ENCODE assay signal across 9 cellular contexts in the genomic region with DNA sequence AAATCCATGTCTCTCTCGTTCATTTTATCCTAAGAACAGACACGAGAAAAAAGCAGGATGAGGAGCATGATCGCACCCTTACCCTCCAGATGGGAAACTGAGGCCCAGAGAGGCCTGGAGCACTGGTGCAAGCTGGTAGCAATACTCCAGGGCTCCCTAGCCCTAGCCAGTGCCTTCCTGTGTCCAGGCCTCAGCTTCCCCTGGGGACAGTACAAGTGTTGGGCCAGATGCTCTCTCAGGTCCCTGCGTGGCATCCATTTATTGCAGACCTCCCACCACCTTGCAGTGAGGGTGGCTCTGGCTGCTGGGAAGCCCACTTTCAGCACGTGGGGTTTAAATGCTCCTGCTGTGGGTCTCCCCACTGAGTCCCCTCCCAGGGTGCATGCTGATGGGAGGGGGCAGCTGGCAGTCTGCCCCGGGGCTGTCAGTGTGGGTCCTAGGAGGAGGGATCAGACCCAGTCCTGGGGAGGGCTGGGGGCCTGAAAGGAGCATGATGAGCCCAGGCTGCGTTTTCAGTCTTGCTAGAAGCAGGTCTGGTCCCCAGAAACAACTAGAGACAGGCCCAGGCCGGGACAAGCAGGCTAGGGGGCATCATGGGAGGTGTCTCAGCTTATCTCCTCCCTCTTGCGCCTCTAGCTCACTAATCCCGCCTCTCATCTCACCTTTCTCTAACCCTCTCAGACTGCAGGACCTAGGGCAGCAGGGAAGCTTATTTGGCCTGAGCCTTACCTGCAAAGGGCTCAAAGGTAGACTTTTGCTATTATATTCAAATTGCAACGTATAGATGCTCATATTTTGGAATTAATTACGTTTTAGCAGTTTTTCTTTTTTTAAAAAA. TPM values are rescaled to one million over a fixed set of nuclear protein-coding genes. Genes with fewer than 3 reads are reported as not detected.
DNase-seq lines count a peak whose midpoint lies in the region; ATAC-seq, FAIRE-seq and TF ChIP-seq lines count a peak whose summit lies in the region.
"Had no signal": no experiment of that assay in that cellular context is flagged by ENCODE, and none has a peak within 500 bp of the region (broad histone marks: within the 10 kb centered on the region; RNA-seq: fewer than 3 reads in every experiment).

No MANE protein-coding gene starts in this region.

- H3K4me3 Mint-ChIP-seq in activated CD4-positive, alpha-beta T cell treated with anti-CD3 and anti-CD28 coated beads, Interleukin-2, amount 10 ng/mL, durations not matched to agents 24 days and 14 days = peak overlapping the region; percentile 93
- peak overlapping the region; percentile 84 for H3K4me3 Mint-ChIP-seq in stimulated activated memory B cell treated with anti-CD40 and anti-IgM and Interleukin-4, amounts not matched to agents 10 μg/mL and 1 μg/mL and 100 μg/mL, for 72 hours

- H3K27ac Mint-ChIP-seq in activated CD4-positive, alpha-beta T cell treated with anti-CD3 and anti-CD28 coated beads, Interleukin-2, amount 10 ng/mL, durations not matched to agents 24 days and 14 days = peak overlapping the region; percentile 53
- peak overlapping the region; percentile 92 for H3K27ac Mint-ChIP-seq in stimulated activated memory B cell treated with anti-CD40 and anti-IgM and Interleukin-4, amounts not matched to agents 10 μg/mL and 1 μg/mL and 100 μg/mL, for 72 hours

- no peak for TF ChIP-seq CTCF in foreskin keratinocyte (conservative IDR thresholded peaks at IDR 0.05)

- H3K27me3 Mint-ChIP-seq in activated CD4-positive, alpha-beta T cell treated with anti-CD3 and anti-CD28 coated beads, Interleukin-2, amount 10 ng/mL, durations not matched to agents 24 days and 14 days = no peaks in the 10 kb centered on the region
- no peaks in the 10 kb centered on the region for H3K27me3 Mint-ChIP-seq in stimulated activated memory B cell treated with anti-CD40 and anti-IgM and Interleukin-4, amounts not matched to agents 10 μg/mL and 1 μg/mL and 100 μg/mL, for 72 hours

- H3K27ac ChIP-seq in SJCRH30 (no peak overlapping the region; the same call in 1 of the 2 replicates), foreskin keratinocyte (no peak overlapping the region)

- H3K36me3 Mint-ChIP-seq in activated CD4-positive, alpha-beta T cell treated with anti-CD3 and anti-CD28 coated beads, Interleukin-2, amount 10 ng/mL, durations not matched to agents 24 days and 14 days (ENCODE audit: low read depth) = peaks cover 31% of the 10 kb centered on the region
- peaks cover 28% of the 10 kb centered on the region for H3K36me3 Mint-ChIP-seq in stimulated activated memory B cell treated with anti-CD40 and anti-IgM and Interleukin-4, amounts not matched to agents 10 μg/mL and 1 μg/mL and 100 μg/mL, for 72 hours

- peaks cover 47% of the 10 kb centered on the region for H3K4me1 Mint-ChIP-seq in activated CD4-positive, alpha-beta T cell treated with anti-CD3 and anti-CD28 coated beads, Interleukin-2, amount 10 ng/mL, durations not matched to agents 24 days and 14 days
- H3K4me1 Mint-ChIP-seq in stimulated activated memory B cell treated with anti-CD40 and anti-IgM and Interleukin-4, amounts not matched to agents 10 μg/mL and 1 μg/mL and 100 μg/mL, for 72 hours = peaks cover 39% of the 10 kb centered on the region

- peaks cover 27% of the 10 kb centered on the region for H3K36me3 ChIP-seq in SJCRH30

- H3K9me3 ChIP-seq in SJCRH30 (replicated peaks) = no peaks in the 10 kb centered on the region

- no peaks in the 10 kb centered on the region for H3K27me3 ChIP-seq in SJCRH30
- H3K27me3 ChIP-seq in foreskin keratinocyte = no peaks in the 10 kb centered on the region

- H3K4me3 ChIP-seq in SJCRH30 = peak overlapping the region; percentile 91

- peak; percentile 8 for ATAC-seq in foreskin keratinocyte
- ATAC-seq in stimulated activated memory B cell treated with anti-CD40 and anti-IgM and Interleukin-4, amounts not matched to agents 10 μg/mL and 1 μg/mL and 100 μg/mL, for 72 hours = no peak
- no peak for ATAC-seq in GM21367 (IDR thresholded peaks at IDR 0.05; ENCODE audit: unreplicated experiment)

- TF ChIP-seq POLR2A in GM12892 (IDR thresholded peaks at IDR 0.05; ENCODE audit: low read depth, low read length) = no peak

- intact Hi-C loops in activated CD4-positive, alpha-beta T cell treated with anti-CD3 and anti-CD28 coated beads, Interleukin-2, amount 10 ng/mL, durations not matched to agents 24 days and 14 days (cut with micrococcal nuclease) = loop anchor here (1.0 to 10.0 kb wide), 7 partner anchors 15 to 1314 kb away; partner anchors contain the start of genes RPS24 and ZCCHC24

- H3K9me3 Mint-ChIP-seq in activated CD4-positive, alpha-beta T cell treated with anti-CD3 and anti-CD28 coated beads, Interleukin-2, amount 10 ng/mL, durations not matched to agents 24 days and 14 days = no peaks in the 10 kb centered on the region
- H3K9me3 Mint-ChIP-seq in stimulated activated memory B cell treated with anti-CD40 and anti-IgM and Interleukin-4, amounts not matched to agents 10 μg/mL and 1 μg/mL and 100 μg/mL, for 72 hours = no peaks in the 10 kb centered on the region

- no peak for FAIRE-seq in GM12892 (lab: Jason Lieb, UNC)
- FAIRE-seq: bronchial epithelial cell had no signal

- H3K4me1 ChIP-seq in SJCRH30 = peaks cover 11% of the 10 kb centered on the region; the same call in 1 of the 2 replicates
- H3K4me1 ChIP-seq in foreskin keratinocyte = peaks cover 12% of the 10 kb centered on the region

- peak; percentile 70 for DNase-seq in activated CD4-positive, alpha-beta T cell treated with anti-CD3 and anti-CD28 coated beads, Interleukin-2, amount 10 ng/mL, durations not matched to agents 24 days and 14 days
- DNase-seq in activated CD4-positive, alpha-beta T cell treated with anti-CD3 and anti-CD28 coated beads, Interleukin-2, amount 50 U/mL, for 4 hours = no peak
- DNase-seq in SJCRH30 (peak in 1 of 2 experiments; percentile 33), foreskin keratinocyte (no peak), GM12892 (ENCODE audit: insufficient read length) (no peak), NCI-H226 (no peak)

RNA-seq across cellular contexts. Expression of gene PPIF, which starts 0.7 kb away (rescaled TPM):
- total RNA-seq in activated CD4-positive, alpha-beta T cell treated with anti-CD3 and anti-CD28 coated beads, Interleukin-2, amount 10 ng/mL, durations not matched to agents 24 days and 14 days = 157 and 161 TPM in 2 replicates
- 98.8 and 103 TPM in 2 replicates for total RNA-seq in SJCRH30 (2014; rRNA removed; shearing (Covaris generic))
- total RNA-seq in foreskin keratinocyte = 93.2 and 99.0 TPM in 2 replicates
- polyA plus RNA-seq in foreskin keratinocyte = 97.0 and 106 TPM in 2 replicates
- 71.2 TPM for polyA plus RNA-seq in GM12892 (2012; ENCODE audit: missing spikeins)
